14 cellular contexts compared by ENCODE assay signal in the genomic region with DNA sequence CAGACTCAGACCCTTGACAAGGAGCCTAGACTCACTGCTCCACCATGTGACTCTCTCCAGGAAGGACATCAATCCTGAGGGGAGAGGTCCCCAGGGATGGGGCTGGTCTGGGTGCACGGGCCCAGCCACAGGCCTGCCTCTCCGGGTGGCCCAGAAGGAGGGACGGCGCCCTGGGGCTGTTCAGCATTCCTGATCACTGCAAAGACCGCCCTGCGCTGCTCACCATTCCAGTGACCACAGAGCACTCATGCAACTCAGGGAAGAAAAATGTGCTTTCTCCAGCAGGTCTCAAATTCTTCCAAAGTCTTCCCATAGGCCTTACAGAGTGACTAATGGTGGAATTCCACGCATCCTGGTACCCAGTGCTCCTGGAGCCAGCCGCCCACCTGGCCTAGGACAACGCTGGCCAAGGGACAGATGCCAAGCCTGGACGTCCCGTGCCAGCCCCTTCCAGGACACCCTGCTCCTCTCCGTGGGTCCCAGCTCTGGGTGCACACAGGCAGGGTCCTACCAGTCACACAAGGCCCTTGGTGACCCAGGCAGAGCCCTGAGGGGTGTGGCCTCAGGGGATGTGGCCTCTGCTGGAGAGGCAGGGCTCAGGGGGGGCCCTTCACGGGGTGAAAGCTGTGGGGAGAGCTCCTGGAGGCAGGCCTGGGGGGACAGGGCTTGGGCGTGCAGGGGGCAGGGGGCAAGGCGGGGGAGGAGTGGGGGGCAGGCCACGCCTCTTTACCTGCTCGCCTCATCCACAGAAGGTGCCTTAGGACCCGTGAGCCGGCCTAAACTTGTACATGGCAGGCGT.
A peak's percentile ranks its signal among the peaks of the same experiment; 100 is the strongest.
DNase-seq lines count a peak whose midpoint lies in the region; ATAC-seq, FAIRE-seq and TF ChIP-seq lines count a peak whose summit lies in the region.
"Had no signal": no experiment of that assay in that cellular context is flagged by ENCODE, and none has a peak within 500 bp of the region (broad histone marks: within the 10 kb centered on the region; RNA-seq: fewer than 3 reads in every experiment).

No MANE protein-coding gene starts in this region.

- WGBS in ovary, 3 donors = 53 to 61% (median 53%) methylated on average over 17 to 20 of the region's 20 CpGs

- ATAC-seq in PC-3 (no peak), lower lobe of right lung (no peak), HG02840 (IDR thresholded peaks at IDR 0.05; ENCODE audit: low FRiP score, unreplicated experiment) (no peak)
- ATAC-seq in activated T-cell treated with anti-CD3 and anti-CD28 coated beads, Interleukin-2, amount 50 U/mL, for 4 hours = no peak

- H3K79me2 ChIP-seq in PC-3 (ENCODE audit: low read length) = no peaks in the 10 kb centered on the region

- no peaks in the 10 kb centered on the region for H3K9me2 ChIP-seq in PC-3 (replicated peaks; ENCODE audit: low read length)

- POLR2A ChIA-PET in PC-3 (lab: Charles Lee; ENCODE audit: unreplicated experiment) = no interaction called here

- H3K36me3 ChIP-seq in ovary (no peaks in the 10 kb centered on the region), PC-3 (ENCODE audit: low read depth, low read length) (no peaks in the 10 kb centered on the region), lower lobe of right lung (no peaks in the 10 kb centered on the region)
- H3K36me3 ChIP-seq: right lobe of liver had no signal

- CTCF ChIA-PET in PC-3 (lab: Charles Lee) = no interaction called here

- no peaks in the 10 kb centered on the region for H3K4me1 Mint-ChIP-seq in activated T-cell treated with anti-CD3 and anti-CD28 coated beads, Interleukin-2, amount 50 U/mL, for 4 hours (ENCODE audit: low read depth)

- H3K27me3 ChIP-seq in ovary (no peaks in the 10 kb centered on the region), PC-3 (ENCODE audit: low read length) (no peaks in the 10 kb centered on the region), lower lobe of right lung (ENCODE audit: low read depth) (peaks cover 6% of the 10 kb centered on the region)
- H3K27me3 ChIP-seq: right lobe of liver had no signal

- no peaks in the 10 kb centered on the region for H3F3A ChIP-seq in PC-3 (ENCODE audit: low read length, unreplicated experiment)

- DNase-seq in D341Med (ENCODE audit: low spot score) (peak; percentile 27), RCC 7860 (ENCODE audit: low spot score) (peak; percentile 70), epithelial cell of prostate (ENCODE audit: low read depth, low spot score) (peak; percentile 8), ovary (peak in 4 of 5 donors; percentile 46 to 60 (median 60)), PC-3 (no peak), lower lobe of right lung (no peak)
- DNase-seq in activated T-cell treated with anti-CD3 and anti-CD28 coated beads, Interleukin-2, amount 50 U/mL, for 4 hours = no peak
- DNase-seq: activated CD4-positive, alpha-beta T cell treated with anti-CD3 and anti-CD28 coated beads, Interleukin-2, amount 50 U/mL, for 48 hours; DMS53; MV-4-11; SIG-M5 had no signal

- no peaks in the 10 kb centered on the region for H4K20me1 ChIP-seq in PC-3 (ENCODE audit: low read length)

- H3K4me1 ChIP-seq in ovary (ENCODE audit: insufficient read depth) (peaks cover 8% of the 10 kb centered on the region), PC-3 (ENCODE audit: insufficient read depth, low read length) (no peaks in the 10 kb centered on the region), lower lobe of right lung (peaks cover 5% of the 10 kb centered on the region)
- H3K4me1 ChIP-seq: right lobe of liver had no signal

- H3K9ac ChIP-seq in PC-3 (ENCODE audit: low read length) = no peak overlapping the region

- intact Hi-C loops in ovary (cut with DNase I) = loop anchor here (5.0 to 10.0 kb wide), 4 partner anchors 123 to 136 kb away; no protein-coding TSS in a partner anchor
- intact Hi-C loops in PC-3 (cut with micrococcal nuclease) = no loop called here
- intact Hi-C loops in lower lobe of right lung (cut with DNase I) = no loop called here

- H3K36me3 Mint-ChIP-seq in activated T-cell treated with anti-CD3 and anti-CD28 coated beads, Interleukin-2, amount 50 U/mL, for 4 hours (ENCODE audit: insufficient read depth) = no peaks in the 10 kb centered on the region

- no peak overlapping the region for H3K4me3 Mint-ChIP-seq in activated T-cell treated with anti-CD3 and anti-CD28 coated beads, Interleukin-2, amount 50 U/mL, for 4 hours

- no peak for TF ChIP-seq EP300 in ovary (IDR thresholded peaks at IDR 0.05)

- no peak overlapping the region for H3K4me2 ChIP-seq in PC-3 (ENCODE audit: low read length)

- FAIRE-seq in RCC 7860 (lab: Jason Lieb, UNC) = no peak
- FAIRE-seq: colon had no signal

- no peaks in the 10 kb centered on the region for H3K9me3 Mint-ChIP-seq in activated T-cell treated with anti-CD3 and anti-CD28 coated beads, Interleukin-2, amount 50 U/mL, for 4 hours

- no peak overlapping the region for H2AFZ ChIP-seq in PC-3 (ENCODE audit: low read length)

- H3K9me3 ChIP-seq in ovary (no peaks in the 10 kb centered on the region), PC-3 (ENCODE audit: low read length) (no peaks in the 10 kb centered on the region), lower lobe of right lung (no peaks in the 10 kb centered on the region)
- H3K9me3 ChIP-seq: right lobe of liver had no signal

- H3K4me3 ChIP-seq in ovary = no peak overlapping the region
- no peak overlapping the region for H3K4me3 ChIP-seq in PC-3 (ENCODE audit: low read length)
- no peak overlapping the region for H3K4me3 ChIP-seq in lower lobe of right lung

- H3K27ac ChIP-seq in epithelial cell of prostate (no peak overlapping the region), ovary (peak overlapping the region; percentile 51 to 83), PC-3 (ENCODE audit: low read length) (no peak overlapping the region), lower lobe of right lung (no peak overlapping the region)
- H3K27ac ChIP-seq: right lobe of liver had no signal

- no TSS peak for BruUV-seq in PC-3 (replicated peaks; lab: Mats Ljungman, UMichigan)

- peaks cover 3% of the 10 kb centered on the region for H3K27me3 Mint-ChIP-seq in activated T-cell treated with anti-CD3 and anti-CD28 coated beads, Interleukin-2, amount 50 U/mL, for 4 hours (ENCODE audit: low read depth)

- TF ChIP-seq CTCF in ovary (IDR thresholded peaks at IDR 0.05) (no peak), PC-3 (conservative IDR thresholded peaks at IDR 0.05; ENCODE audit: low read depth, low read length) (no peak), lower lobe of right lung (IDR thresholded peaks at IDR 0.05) (no peak)

- TF ChIP-seq POLR2A in ovary (IDR thresholded peaks at IDR 0.05) = no peak

Comparison
In these comparisons a context has a peak if more than half of its experiments do, and no peak if none do; other contexts are left out.
1. DNase-seq: peak in D341Med (single experiment), RCC 7860 (single experiment), epithelial cell of prostate (single experiment) and ovary (4 of 5); none in PC-3 (single experiment), lower lobe of right lung (single experiment) and activated T-cell treated with anti-CD3 and anti-CD28 coated beads, Interleukin-2, amount 50 U/mL, for 4 hours (single experiment).
2. H3K27ac ChIP-seq: peak in ovary (2 of 2); none in epithelial cell of prostate (single experiment), PC-3 (single experiment) and lower lobe of right lung (single experiment).
3. intact Hi-C loops: an anchor here in ovary (5.0 to 10.0 kb wide); none called in PC-3 and lower lobe of right lung.